10 cellular contexts compared by ENCODE assay signal in genomic region chr1:39238476-39238875, GRCh38. TPM values are rescaled to one million over a fixed set of nuclear protein-coding genes. Genes with fewer than 3 reads are reported as not detected.
DNase-seq lines count a peak whose midpoint lies in the region; ATAC-seq, FAIRE-seq and TF ChIP-seq lines count a peak whose summit lies in the region.
"Had no signal": no experiment of that assay in that cellular context is flagged by ENCODE, and none has a peak within 500 bp of the region (broad histone marks: within the 10 kb centered on the region; RNA-seq: fewer than 3 reads in every experiment).

No MANE protein-coding gene starts in this region.

- TF ChIP-seq EP300 in HepG2 (IDR thresholded peaks at IDR 0.05; ENCODE audit: low read depth in 2 of 2, low read length in 2 of 2) (no peak), HepG2 (CRISPR knock-in tag; IDR thresholded peaks at IDR 0.05; ENCODE audit: borderline replicate concordance) (no peak)

- intact Hi-C loops in right lobe of liver (cut with DNase I): no loop called here
- intact Hi-C loops in HepG2 (cut with micrococcal nuclease; ENCODE audit: unreplicated experiment): no loop called here

- no TSS peak for BruUV-seq in HepG2 (replicated peaks; lab: Mats Ljungman, UMichigan)

- H3K9me3 ChIP-seq in right lobe of liver (no peaks in the 10 kb centered on the region), HepG2 (ENCODE audit: low read length) (no peaks in the 10 kb centered on the region)

- H3K4me3 ChIP-seq in right lobe of liver (no peak overlapping the region), HepG2 (replicated peaks in 1 of 3; ENCODE audit: insufficient read depth in 1 of 3, low read depth in 2 of 3, low read length in 3 of 3) (no peak overlapping the region)

- H3K4me1 ChIP-seq in right lobe of liver (no peaks in the 10 kb centered on the region), HepG2 (ENCODE audit: insufficient read depth, low read length) (peaks cover 7% of the 10 kb centered on the region; the same call in 1 of the 2 replicates)

- H4K20me1 ChIP-seq in HepG2 (ENCODE audit: insufficient read depth, low read length): no peaks in the 10 kb centered on the region

- WGBS in right lobe of liver (ENCODE audit: insufficient coverage, low coverage, low lambda C conversion rate, missing lambda C conversion rate): 50% methylated on average over 1 of the region's 1 CpG
- 20% methylated on average over 1 of the region's 1 CpG for WGBS in HepG2 (ENCODE audit: low lambda C conversion rate)

- H3K4me2 ChIP-seq in HepG2 (ENCODE audit: low read depth, low read length): no peak overlapping the region

- H3K36me3 ChIP-seq in right lobe of liver (no peaks in the 10 kb centered on the region), HepG2 (replicated peaks in 1 of 2; ENCODE audit: control insufficient read depth in 1 of 2, insufficient read depth in 2 of 2, low read length in 2 of 2) (peaks cover 0 to 7% of the 10 kb centered on the region in 2 experiments)

- no peaks in the 10 kb centered on the region for H3K27me3 ChIP-seq in right lobe of liver
- no peaks in the 10 kb centered on the region for H3K27me3 ChIP-seq in HepG2 (ENCODE audit: control insufficient read depth in 1 of 2, insufficient read depth in 2 of 2, low read length in 2 of 2)
- H3K27me3 ChIP-seq in layer of hippocampus (ENCODE audit: control insufficient read depth, insufficient read depth, low read length): no peaks in the 10 kb centered on the region

- peaks cover 56% of the 10 kb centered on the region for H3K4me1 Mint-ChIP-seq in central memory CD8-positive, alpha-beta T cell

- no peak overlapping the region for H2AFZ ChIP-seq in HepG2 (ENCODE audit: low read length)

- ATAC-seq in right lobe of liver: peak; percentile 28 to 67 (median 53)
- no peak for ATAC-seq in HepG2
- ATAC-seq in central memory CD8-positive, alpha-beta T cell (replicated peaks; ENCODE audit: extremely low read depth, poor library complexity, severe bottlenecking): no peak
- no peak for ATAC-seq in GM21367 (IDR thresholded peaks at IDR 0.05; ENCODE audit: unreplicated experiment)
- ATAC-seq in GM18873 (IDR thresholded peaks at IDR 0.05; ENCODE audit: low FRiP score, unreplicated experiment): no peak
- ATAC-seq in HG02759 (IDR thresholded peaks at IDR 0.05; ENCODE audit: unreplicated experiment): no peak

- no peaks in the 10 kb centered on the region for H3K79me2 ChIP-seq in HepG2 (ENCODE audit: insufficient read depth, low read length)

- H3K27ac ChIP-seq in right lobe of liver: no peak overlapping the region
- H3K27ac ChIP-seq in HepG2 (ENCODE audit: extremely low read length, insufficient read depth, low read length): no peak overlapping the region
- peak overlapping the region; percentile 48 for H3K27ac ChIP-seq in layer of hippocampus (ENCODE audit: low read depth, low read length)

- no peaks in the 10 kb centered on the region for H3K27me3 Mint-ChIP-seq in central memory CD8-positive, alpha-beta T cell

- DNase-seq in right lobe of liver (no peak), HepG2 (ENCODE audit: low spot score) (no peak), NCI-H446 treated with DMSO at 0.1 percent for 48 hours (lab: John Stamatoyannopoulos, UW) (no peak)
- no peak for DNase-seq in central memory CD8-positive, alpha-beta T cell (ENCODE audit: low spot score in 2 of 2)
- DNase-seq: NCI-H2227 treated with DMSO at 0.1 percent for 48 hours had no signal

- TF ChIP-seq CTCF in right lobe of liver (IDR thresholded peaks at IDR 0.05) (no peak), HepG2 (CRISPR knock-in tag; IDR thresholded peaks at IDR 0.05) (no peak)

- FAIRE-seq in HepG2 (lab: Jason Lieb, UNC): no peak
- FAIRE-seq: G401.6 had no signal

- H3K36me3 Mint-ChIP-seq in central memory CD8-positive, alpha-beta T cell (ENCODE audit: insufficient read depth): peaks cover 31% of the 10 kb centered on the region

- no peak overlapping the region for H3K4me3 Mint-ChIP-seq in central memory CD8-positive, alpha-beta T cell

- no peaks in the 10 kb centered on the region for H3K9me3 Mint-ChIP-seq in central memory CD8-positive, alpha-beta T cell

- TF ChIP-seq POLR2A in right lobe of liver (IDR thresholded peaks at IDR 0.05) (no peak), HepG2 (IDR thresholded peaks at IDR 0.05; ENCODE audit: insufficient read depth in 1 of 2, low read depth in 2 of 2, low read length in 2 of 2) (no peak)

- H3K27ac Mint-ChIP-seq in central memory CD8-positive, alpha-beta T cell (ENCODE audit: low read depth): peak overlapping the region; percentile 18

- in situ Hi-C loops in HepG2 (cut with HindIII; ENCODE audit: extremely low pct_ligation_motif_present, low pct_unique_long_range_greater_than_20kb): no loop called here

- no peak overlapping the region for H3K9ac ChIP-seq in HepG2 (ENCODE audit: insufficient read depth, low read depth, low read length)

- no peak for TF ChIP-seq RAD21 in HepG2 (CRISPR knock-in tag; IDR thresholded peaks at IDR 0.05)

- POLR2A ChIA-PET in HepG2 (lab: Yijun Ruan, JAX): no interaction called here

- CTCF ChIA-PET in HepG2 (lab: Yijun Ruan, JAX; ENCODE audit: low intra/inter-chr PET ratio, low total read pairs): no interaction called here

TF ChIP-seq in HepG2, 621 proteins besides CTCF, POLR2A, EP300 and RAD21:
- TF ChIP-seq NKX3-1 (CRISPR knock-in tag; IDR thresholded peaks at IDR 0.05): no peak

RNA-seq across cellular contexts. Expression of gene MACF1, which starts 34.0 kb away (rescaled TPM):
- total RNA-seq in right lobe of liver: 100 to 1,000 TPM in 3 of 6 experiments, 10 to 100 TPM in 3; 78.4 to 141 (median 100) TPM
- 56.7 and 65.4 TPM in 2 replicates for total RNA-seq in HepG2 (2016; rRNA removed; fragmentation: Illumina TruSeq; extraction: Trizol)
- total RNA-seq in HepG2 (2016; cell fraction: cytosol; rRNA removed; fragmentation: Illumina TruSeq; extraction: Trizol; ENCODE audit: low read depth): 7.8 and 9.7 TPM in 2 replicates
- total RNA-seq in HepG2 (2016; cell fraction: insoluble cytoplasmic fraction; rRNA removed; fragmentation: Illumina TruSeq; extraction: Trizol): 50.3 and 61.9 TPM in 2 replicates
- total RNA-seq in HepG2 (2016; cell fraction: membrane; rRNA removed; fragmentation: Illumina TruSeq; extraction: Trizol): 18.5 and 20.3 TPM in 2 replicates
- 147 and 164 TPM in 2 replicates for total RNA-seq in HepG2 (2016; cell fraction: nucleus; rRNA removed; fragmentation: Illumina TruSeq; extraction: Trizol)
- 36.5 and 36.7 TPM in 2 replicates for polyA plus RNA-seq in HepG2 (2011; rRNA removed)
- 13.0 and 16.2 TPM in 2 replicates for polyA plus RNA-seq in HepG2 (2011; cell fraction: cytosol; rRNA removed)
- polyA plus RNA-seq in HepG2 (2011; cell fraction: nucleus; rRNA removed): 98.0 and 102 TPM in 2 replicates
- 38.1 and 55.9 TPM in 2 replicates for polyA plus RNA-seq in HepG2 (2012)
- 3.1 and 3.3 TPM in 2 replicates for polyA plus RNA-seq in HepG2 (2016; cell fraction: cytosol; fragmentation: Illumina TruSeq; extraction: Trizol; ENCODE audit: low read depth)
- polyA plus RNA-seq in HepG2 (2016; cell fraction: insoluble cytoplasmic fraction; fragmentation: Illumina TruSeq; extraction: Trizol; ENCODE audit: low read depth): 34.7 and 37.3 TPM in 2 replicates
- polyA plus RNA-seq in HepG2 (2016; cell fraction: membrane; fragmentation: Illumina TruSeq; extraction: Trizol; ENCODE audit: low read depth): 5.3 and 6.9 TPM in 2 replicates
- 102 and 117 TPM in 2 replicates for polyA plus RNA-seq in HepG2 (2016; cell fraction: nucleus; fragmentation: Illumina TruSeq; extraction: Trizol; ENCODE audit: insufficient read depth, low read depth)
- polyA minus RNA-seq in HepG2 (2011; rRNA and poly(A)+ RNA removed; ENCODE audit: low replicate concordance): 97.4 and 114 TPM in 2 replicates
- 48.6 TPM in 2 replicates for polyA minus RNA-seq in HepG2 (2011; cell fraction: cytosol; rRNA and poly(A)+ RNA removed)
- polyA minus RNA-seq in HepG2 (2011; cell fraction: nucleus; rRNA and poly(A)+ RNA removed): 406 and 470 TPM in 2 replicates

Comparison
In these comparisons a context has a peak if more than half of its experiments do, and no peak if none do; other contexts are left out.
1. ATAC-seq: peak in right lobe of liver (4 of 4); none in HepG2 (single experiment), central memory CD8-positive, alpha-beta T cell (single experiment), GM21367 (single experiment), GM18873 (single experiment) and HG02759 (single experiment).